ENCODE assay signal across 14 cellular contexts in genomic region chr15:31254431-31255175, GRCh38.
DNase-seq lines count a peak whose midpoint lies in the region; ATAC-seq and TF ChIP-seq lines count a peak whose summit lies in the region.
"Had no signal": no experiment of that assay in that cellular context is flagged by ENCODE, and none has a peak within 500 bp of the region (broad histone marks: within the 10 kb centered on the region; RNA-seq: fewer than 3 reads in every experiment).

No MANE protein-coding gene starts in this region.

- no peak overlapping the region for H3K27ac Mint-ChIP-seq in activated naive CD8-positive, alpha-beta T cell
- H3K27ac Mint-ChIP-seq in activated naive CD8-positive, alpha-beta T cell treated with anti-CD3 and anti-CD28 coated beads, Interleukin-2, amount 50 U/mL, for 24 hours = no peak overlapping the region
- H3K27ac Mint-ChIP-seq in activated T-cell treated with anti-CD3 and anti-CD28 coated beads, Interleukin-2, amount 50 U/mL, for 24 hours = no peak overlapping the region
- H3K27ac Mint-ChIP-seq: activated T-cell treated with anti-CD3 and anti-CD28 coated beads, Interleukin-2, amount 50 U/mL, for 72 hours had no signal

- H3K79me2 ChIP-seq in trophoblast cell (ENCODE audit: control insufficient read depth, insufficient read depth, low read length, poor library complexity) = no peaks in the 10 kb centered on the region

- H3K9ac ChIP-seq in trophoblast cell (ENCODE audit: low read length) = no peak overlapping the region

- no peak overlapping the region for H4K91ac ChIP-seq in trophoblast cell (ENCODE audit: low read depth, low read length)

- H3K4me2 ChIP-seq in trophoblast cell (ENCODE audit: low read length) = no peak overlapping the region

- no peaks in the 10 kb centered on the region for H3K27me3 Mint-ChIP-seq in activated naive CD8-positive, alpha-beta T cell
- no peaks in the 10 kb centered on the region for H3K27me3 Mint-ChIP-seq in activated naive CD8-positive, alpha-beta T cell treated with anti-CD3 and anti-CD28 coated beads, Interleukin-2, amount 50 U/mL, for 24 hours
- no peaks in the 10 kb centered on the region for H3K27me3 Mint-ChIP-seq in activated T-cell treated with anti-CD3 and anti-CD28 coated beads, Interleukin-2, amount 50 U/mL, for 24 hours

- TF ChIP-seq CTCF in upper lobe of right lung (IDR thresholded peaks at IDR 0.05) = no peak

- H3K27ac ChIP-seq in upper lobe of right lung = no peak overlapping the region
- no peak overlapping the region for H3K27ac ChIP-seq in trophoblast cell (ENCODE audit: low read depth, low read length)

- H3K4me3 Mint-ChIP-seq in activated naive CD8-positive, alpha-beta T cell = peak overlapping the region; percentile 7
- H3K4me3 Mint-ChIP-seq in activated naive CD8-positive, alpha-beta T cell treated with anti-CD3 and anti-CD28 coated beads, Interleukin-2, amount 50 U/mL, for 24 hours = no peak overlapping the region
- no peak overlapping the region for H3K4me3 Mint-ChIP-seq in activated T-cell treated with anti-CD3 and anti-CD28 coated beads, Interleukin-2, amount 50 U/mL, for 24 hours
- H3K4me3 Mint-ChIP-seq: activated T-cell treated with anti-CD3 and anti-CD28 coated beads, Interleukin-2, amount 50 U/mL, for 72 hours had no signal

- H3K4me3 ChIP-seq in upper lobe of right lung = no peak overlapping the region
- H3K4me3 ChIP-seq in trophoblast cell (ENCODE audit: low read depth, low read length) = no peak overlapping the region

- H3K79me1 ChIP-seq in trophoblast cell (ENCODE audit: low read length) = no peaks in the 10 kb centered on the region

- H4K12ac ChIP-seq in trophoblast cell (ENCODE audit: low read depth, low read length) = no peak overlapping the region

- H2BK12ac ChIP-seq in trophoblast cell (ENCODE audit: low read length) = no peak overlapping the region

- no peak for ATAC-seq in activated naive CD8-positive, alpha-beta T cell treated with anti-CD3 and anti-CD28 coated beads, Interleukin-2, amount 50 U/mL, for 24 hours
- ATAC-seq in left ventricle myocardium superior (peak; percentile 65), upper lobe of right lung (peak; percentile 55)
- ATAC-seq: activated T-cell treated with anti-CD3 and anti-CD28 coated beads, Interleukin-2, amount 50 U/mL, for 72 hours had no signal

- H4K8ac ChIP-seq in trophoblast cell (ENCODE audit: low read depth, low read length) = no peak overlapping the region

- H3K23ac ChIP-seq in trophoblast cell (ENCODE audit: low read length) = no peak overlapping the region

- H3K36me3 Mint-ChIP-seq in activated naive CD8-positive, alpha-beta T cell = no peaks in the 10 kb centered on the region
- H3K36me3 Mint-ChIP-seq in activated naive CD8-positive, alpha-beta T cell treated with anti-CD3 and anti-CD28 coated beads, Interleukin-2, amount 50 U/mL, for 24 hours (ENCODE audit: low read depth) = no peaks in the 10 kb centered on the region
- no peaks in the 10 kb centered on the region for H3K36me3 Mint-ChIP-seq in activated T-cell treated with anti-CD3 and anti-CD28 coated beads, Interleukin-2, amount 50 U/mL, for 24 hours (ENCODE audit: low read depth)

- H3K18ac ChIP-seq in trophoblast cell (ENCODE audit: low read length) = no peak overlapping the region

- H3K27me3 ChIP-seq in upper lobe of right lung (no peaks in the 10 kb centered on the region), trophoblast cell (ENCODE audit: insufficient read depth, low read length) (no peaks in the 10 kb centered on the region)
- H3K27me3 ChIP-seq: BE2C had no signal

- no peaks in the 10 kb centered on the region for H3K4me1 ChIP-seq in upper lobe of right lung
- no peaks in the 10 kb centered on the region for H3K4me1 ChIP-seq in trophoblast cell (ENCODE audit: control insufficient read depth in 1 of 2, insufficient read depth in 2 of 2, low read length in 2 of 2)
- H3K4me1 ChIP-seq: BE2C had no signal

- no peak overlapping the region for H3K4ac ChIP-seq in trophoblast cell (ENCODE audit: low read depth, low read length)

- H3K36me3 ChIP-seq in upper lobe of right lung (no peaks in the 10 kb centered on the region), trophoblast cell (ENCODE audit: control insufficient read depth in 1 of 2, insufficient read depth in 2 of 2, low read length in 2 of 2) (no peaks in the 10 kb centered on the region)
- H3K36me3 ChIP-seq: BE2C had no signal

- no peak overlapping the region for H3K14ac ChIP-seq in trophoblast cell (ENCODE audit: low read length)

- DNase-seq in activated naive CD8-positive, alpha-beta T cell treated with anti-CD3 and anti-CD28 coated beads, Interleukin-2, amount 50 U/mL, for 24 hours = no peak
- DNase-seq in SHP77 (lab: John Stamatoyannopoulos, UW) = peak; percentile 82 to 85
- no peak for DNase-seq in left ventricle myocardium superior
- peak; percentile 26 for DNase-seq in upper lobe of right lung
- DNase-seq in trophoblast cell = no peak
- DNase-seq in activated T-cell treated with anti-CD3 and anti-CD28 coated beads, Interleukin-2, amount 50 U/mL, for 24 hours = no peak
- no peak for DNase-seq in stimulated activated CD4-positive, alpha-beta T cell treated with anti-CD3 and anti-CD28 coated beads, Interleukin-2, amount 100 ng/mL, for 24 hours
- DNase-seq: activated T-cell treated with anti-CD3 and anti-CD28 coated beads, Interleukin-2, amount 50 U/mL, for 72 hours; BE2C; effector CD4-positive, alpha-beta T cell; left cardiac atrium; NCI-H2171 treated with DMSO at 0.1 percent for 48 hours; T-helper 9 cell had no signal

- H2BK120ac ChIP-seq in trophoblast cell (ENCODE audit: insufficient read depth, low read length, poor library complexity) = no peak overlapping the region

- no peak overlapping the region for H2AFZ ChIP-seq in trophoblast cell (ENCODE audit: insufficient read depth, low read length, poor library complexity)

- no peak overlapping the region for H2BK5ac ChIP-seq in trophoblast cell (ENCODE audit: low read depth, low read length, poor library complexity)

- peaks cover 22% of the 10 kb centered on the region for H3K4me1 Mint-ChIP-seq in activated naive CD8-positive, alpha-beta T cell (ENCODE audit: low read depth)
- H3K4me1 Mint-ChIP-seq in activated naive CD8-positive, alpha-beta T cell treated with anti-CD3 and anti-CD28 coated beads, Interleukin-2, amount 50 U/mL, for 24 hours = peaks cover 43% of the 10 kb centered on the region
- H3K4me1 Mint-ChIP-seq in activated T-cell treated with anti-CD3 and anti-CD28 coated beads, Interleukin-2, amount 50 U/mL, for 24 hours (ENCODE audit: low read depth) = peaks cover 31% of the 10 kb centered on the region

- H3K9me3 ChIP-seq in upper lobe of right lung = no peaks in the 10 kb centered on the region
- H3K9me3 ChIP-seq in trophoblast cell (ENCODE audit: insufficient read depth, low read depth, low read length) = no peaks in the 10 kb centered on the region
- H3K9me3 ChIP-seq: BE2C had no signal

- WGBS in trophoblast cell (ENCODE audit: extremely low coverage, insufficient coverage, insufficient read length) = no CpG with 5 or more reads among the region's 7 CpGs

- no peaks in the 10 kb centered on the region for H3K9me3 Mint-ChIP-seq in activated naive CD8-positive, alpha-beta T cell (ENCODE audit: low read depth)
- H3K9me3 Mint-ChIP-seq in activated naive CD8-positive, alpha-beta T cell treated with anti-CD3 and anti-CD28 coated beads, Interleukin-2, amount 50 U/mL, for 24 hours = no peaks in the 10 kb centered on the region
- H3K9me3 Mint-ChIP-seq in activated T-cell treated with anti-CD3 and anti-CD28 coated beads, Interleukin-2, amount 50 U/mL, for 24 hours = no peaks in the 10 kb centered on the region
- H3K9me3 Mint-ChIP-seq: activated T-cell treated with anti-CD3 and anti-CD28 coated beads, Interleukin-2, amount 50 U/mL, for 72 hours had no signal

- intact Hi-C loops in left ventricle myocardium superior (cut with micrococcal nuclease) = no loop called here
- intact Hi-C loops in upper lobe of right lung (cut with DNase I) = loop anchor here (10.0 kb wide), 1 partner anchor 50 kb away; no protein-coding TSS in a partner anchor

- no peak overlapping the region for H2AK5ac ChIP-seq in trophoblast cell (ENCODE audit: low read length)

Comparison
In these comparisons a context has a peak if more than half of its experiments do, and no peak if none do; other contexts are left out.
1. DNase-seq: peak in SHP77 (2 of 2) and upper lobe of right lung (single experiment); none in activated naive CD8-positive, alpha-beta T cell treated with anti-CD3 and anti-CD28 coated beads, Interleukin-2, amount 50 U/mL, for 24 hours (single experiment), left ventricle myocardium superior (single experiment), trophoblast cell (0 of 2), activated T-cell treated with anti-CD3 and anti-CD28 coated beads, Interleukin-2, amount 50 U/mL, for 24 hours (single experiment) and stimulated activated CD4-positive, alpha-beta T cell treated with anti-CD3 and anti-CD28 coated beads, Interleukin-2, amount 100 ng/mL, for 24 hours (0 of 2).